Comparison of ENCODE assay signal across 39 cellular contexts in the genomic region with DNA sequence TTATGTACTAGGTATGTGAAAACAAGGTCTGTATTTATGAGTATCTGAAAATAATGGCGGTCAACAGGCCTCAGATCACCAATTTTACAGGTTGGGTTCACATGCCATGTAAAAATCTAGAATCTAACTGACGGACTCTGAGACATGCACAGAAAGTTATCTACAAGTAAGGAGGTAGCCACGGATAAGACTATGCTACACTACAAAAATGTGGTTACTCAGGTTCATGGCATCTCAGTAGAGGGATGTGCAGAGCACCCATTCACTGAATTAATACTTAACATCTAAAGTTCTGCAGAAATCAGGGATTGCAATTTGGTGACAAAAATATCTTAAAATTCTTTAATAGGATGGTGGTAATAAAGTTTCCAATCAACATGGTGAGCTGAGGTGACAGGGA.
DNase-seq lines count a peak whose midpoint lies in the region; ATAC-seq, FAIRE-seq and TF ChIP-seq lines count a peak whose summit lies in the region.
"Had no signal": no experiment of that assay in that cellular context is flagged by ENCODE, and none has a peak within 500 bp of the region (broad histone marks: within the 10 kb centered on the region; RNA-seq: fewer than 3 reads in every experiment).

No MANE protein-coding gene starts in this region.

- H3K27me3 ChIP-seq in brain microvascular endothelial cell (replicated peaks): no peaks in the 10 kb centered on the region
- H3K27me3 ChIP-seq in thyroid gland: no peaks in the 10 kb centered on the region
- H3K27me3 ChIP-seq: esophagus squamous epithelium, right atrium auricular region, uterus had no signal

- H3K36me3 ChIP-seq in brain microvascular endothelial cell (replicated peaks) (peaks cover 36% of the 10 kb centered on the region), thyroid gland (no peaks in the 10 kb centered on the region)
- H3K36me3 ChIP-seq: right atrium auricular region, thoracic aorta, uterus had no signal

- no peaks in the 10 kb centered on the region for H3K9me3 ChIP-seq in thyroid gland
- H3K9me3 ChIP-seq: A549, esophagus squamous epithelium, right atrium auricular region, thoracic aorta, uterus had no signal

- in situ Hi-C loops in brain microvascular endothelial cell (cut with HindIII; ENCODE audit: low pct_ligation_motif_present, low sequenced_read_pairs): no loop called here

- H3K36me3 Mint-ChIP-seq in nephron progenitor cell (ENCODE audit: low read depth): peaks cover 20% of the 10 kb centered on the region
- H3K36me3 Mint-ChIP-seq: activated naive CD4-positive, alpha-beta T cell treated with anti-CD3 and anti-CD28 coated beads, Interleukin-2, amount 50 U/mL, for 72 hours had no signal

- ATAC-seq in HG03139 (IDR thresholded peaks at IDR 0.05; ENCODE audit: unreplicated experiment): no peak
- ATAC-seq: A549; activated naive CD4-positive, alpha-beta T cell treated with anti-CD3 and anti-CD28 coated beads, Interleukin-2, amount 50 U/mL, for 72 hours; PC-3; stimulated activated naive CD8-positive, alpha-beta T cell treated with anti-CD3 and anti-CD28 coated beads, Interleukin-15, amount 100 ng/mL, for 72 hours had no signal

- H3K27ac ChIP-seq in brain microvascular endothelial cell (peak overlapping the region; percentile 28), thyroid gland (no peak overlapping the region)
- H3K27ac ChIP-seq: A549, esophagus squamous epithelium, right atrium auricular region, thoracic aorta had no signal

- FAIRE-seq in H54 (lab: Jason Lieb, UNC): no peak
- FAIRE-seq: A549, D721Med, endometrium, H1 had no signal

- peaks cover 16 to 28% of the 10 kb centered on the region in 2 donors for H3K4me1 ChIP-seq in thyroid gland
- H3K4me1 ChIP-seq: A549, esophagus squamous epithelium had no signal

- peaks cover 27% of the 10 kb centered on the region for H3K4me1 Mint-ChIP-seq in nephron progenitor cell
- H3K4me1 Mint-ChIP-seq: B cell; CD4-positive, alpha-beta memory T cell; stimulated activated naive CD8-positive, alpha-beta T cell treated with anti-CD3 and anti-CD28 coated beads, Interleukin-15, amount 100 ng/mL, for 72 hours had no signal

- H3K9me3 Mint-ChIP-seq in nephron progenitor cell: peaks cover 17% of the 10 kb centered on the region

- 95 to 97% methylated on average over 3 of the region's 3 CpGs for WGBS in thyroid gland, 2 donors

- TF ChIP-seq CTCF in brain microvascular endothelial cell (IDR thresholded peaks at IDR 0.05; ENCODE audit: low read depth, low read length, missing control alignments) (no peak), nephron progenitor cell (IDR thresholded peaks at IDR 0.05) (no peak), thyroid gland (IDR thresholded peaks at IDR 0.05) (no peak)

- TF ChIP-seq POLR2A in H54 (IDR thresholded peaks at IDR 0.05; ENCODE audit: low read depth, low read length) (no peak), thyroid gland (IDR thresholded peaks at IDR 0.05) (no peak)

- H3K27me3 Mint-ChIP-seq in nephron progenitor cell (ENCODE audit: low read depth, poor library complexity): peaks cover 6% of the 10 kb centered on the region

- intact Hi-C loops in thyroid gland (cut with DNase I): no loop called here

- peak overlapping the region; percentile 2 for H3K27ac Mint-ChIP-seq in nephron progenitor cell
- H3K27ac Mint-ChIP-seq: activated naive CD4-positive, alpha-beta T cell treated with anti-CD3 and anti-CD28 coated beads, Interleukin-2, amount 50 U/mL, for 72 hours; B cell; CD4-positive, alpha-beta memory T cell; stimulated activated naive CD8-positive, alpha-beta T cell treated with anti-CD3 and anti-CD28 coated beads, Interleukin-15, amount 100 ng/mL, for 72 hours had no signal

- H3K4me3 ChIP-seq in brain microvascular endothelial cell (ENCODE audit: low read depth, low read length) (no peak overlapping the region), thyroid gland (replicated peaks in 1 of 3) (no peak overlapping the region)
- H3K4me3 ChIP-seq: A549, esophagus squamous epithelium, right atrium auricular region, thoracic aorta, uterus had no signal

- DNase-seq in EH (ENCODE audit: low read depth) (peak; percentile 79), NCI-H226 (peak; percentile 48), brain microvascular endothelial cell (peak; percentile 40), nephron progenitor cell (no peak), H54 (ENCODE audit: insufficient read length, low spot score) (no peak), thyroid gland (no peak), ecto neural progenitor cell (ENCODE audit: low spot score) (no peak)
- DNase-seq: activated CD4-positive, alpha-beta T cell treated with anti-CD3 and anti-CD28 coated beads for 48 hours; activated CD8-positive, alpha-beta memory T cell treated with anti-CD3 and anti-CD28 coated beads for 24 hours; activated T-cell treated with anti-CD3 and anti-CD28 coated beads for 4 hours; aorta; CD4-positive, alpha-beta memory T cell; central memory CD4-positive, alpha-beta T cell; dermis blood vessel endothelial cell; DND-41; esophagus squamous epithelium; foreskin melanocyte; KG1; left cardiac atrium; NCI-H1417; NCI-H2029; NCI-H526; NK-92 treated with Interleukin-12 subunit alpha and Interleukin-12 subunit beta, amount 100 ng/mL, for 24 hours; PC-3; Right ventricle myocardium superior; stimulated activated CD8-positive, alpha-beta memory T cell treated with anti-CD3 and anti-CD28 coated beads, Interleukin-4, amount 100 ng/mL, for 48 hours; stimulated activated naive CD8-positive, alpha-beta T cell treated with anti-CD3 and anti-CD28 coated beads, Interleukin-15, amount 100 ng/mL, for 72 hours; T1000; uterus had no signal

- no peak overlapping the region for H3K4me3 Mint-ChIP-seq in nephron progenitor cell
- H3K4me3 Mint-ChIP-seq: B cell; CD4-positive, alpha-beta memory T cell; neural crest cell; stimulated activated naive CD8-positive, alpha-beta T cell treated with anti-CD3 and anti-CD28 coated beads, Interleukin-15, amount 100 ng/mL, for 72 hours had no signal

Comparison
In these comparisons a context has a peak if more than half of its experiments do, and no peak if none do; other contexts are left out.
1. DNase-seq: peak in EH (single experiment), NCI-H226 (single experiment) and brain microvascular endothelial cell (single experiment); none in nephron progenitor cell (single experiment), H54 (single experiment), thyroid gland (0 of 2) and ecto neural progenitor cell (single experiment).